13 cellular contexts compared by ENCODE assay signal in the genomic region with DNA sequence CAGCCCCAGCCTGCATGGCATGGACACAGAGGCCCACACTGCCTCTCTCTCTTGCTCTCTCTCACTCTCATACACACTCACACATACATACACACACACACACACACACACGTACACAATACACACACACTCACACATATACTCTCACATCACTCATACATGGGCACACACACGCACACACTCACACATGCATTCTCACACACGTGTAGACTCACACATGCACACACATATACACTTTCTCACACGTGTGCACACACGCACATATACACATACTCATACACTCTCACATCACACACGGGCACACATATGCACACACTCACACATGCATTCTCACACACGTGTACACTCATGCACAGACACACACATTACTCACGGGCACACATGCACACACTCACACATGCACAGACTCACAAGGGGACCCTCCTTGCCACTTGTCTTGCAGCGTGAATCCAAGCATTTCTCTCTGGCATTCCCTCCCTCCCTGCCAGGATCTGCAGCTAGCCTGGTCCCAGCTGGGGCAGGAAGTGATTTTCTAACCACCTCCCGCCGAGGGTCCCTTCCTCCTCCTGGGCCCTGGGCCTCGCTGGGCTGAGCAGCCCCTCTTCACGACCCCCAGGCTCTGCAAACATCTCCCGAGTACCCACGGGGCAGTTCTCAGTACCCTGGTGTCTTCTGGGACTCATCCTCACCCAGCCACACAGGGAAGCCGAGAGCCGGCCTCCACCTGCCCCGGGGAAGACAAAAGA. TPM values are rescaled to one million over a fixed set of nuclear protein-coding genes. Genes with fewer than 3 reads are reported as not detected.
DNase-seq lines count a peak whose midpoint lies in the region; ATAC-seq and TF ChIP-seq lines count a peak whose summit lies in the region.
"Had no signal": no experiment of that assay in that cellular context is flagged by ENCODE, and none has a peak within 500 bp of the region (broad histone marks: within the 10 kb centered on the region; RNA-seq: fewer than 3 reads in every experiment).

No MANE protein-coding gene starts in this region.

- H3K4me1 Mint-ChIP-seq in WTC11 (peaks cover 4% of the 10 kb centered on the region), glutamatergic neuron (ENCODE audit: low read depth, unreplicated experiment) (peaks cover 2% of the 10 kb centered on the region)
- H3K4me1 Mint-ChIP-seq in stimulated activated effector memory CD8-positive, alpha-beta T cell treated with anti-CD3 and anti-CD28 coated beads, Interleukin-12 subunit alpha, Interleukin-12 subunit beta, amount 100 ng/mL, for 72 hours, result peaks cover 24% of the 10 kb centered on the region

- H3K36me3 Mint-ChIP-seq in WTC11 (peaks cover 6% of the 10 kb centered on the region), glutamatergic neuron (ENCODE audit: unreplicated experiment) (peaks cover 8% of the 10 kb centered on the region)
- H3K36me3 Mint-ChIP-seq in stimulated activated effector memory CD8-positive, alpha-beta T cell treated with anti-CD3 and anti-CD28 coated beads, Interleukin-12 subunit alpha, Interleukin-12 subunit beta, amount 100 ng/mL, for 72 hours, result peaks cover 100% of the 10 kb centered on the region

- H3K27ac Mint-ChIP-seq in WTC11, result peak overlapping the region; percentile 28; the same call in 1 of the 2 replicates
- H3K27ac Mint-ChIP-seq in glutamatergic neuron (ENCODE audit: unreplicated experiment), result no peak overlapping the region
- peak overlapping the region; percentile 4 for H3K27ac Mint-ChIP-seq in stimulated activated effector memory CD8-positive, alpha-beta T cell treated with anti-CD3 and anti-CD28 coated beads, Interleukin-12 subunit alpha, Interleukin-12 subunit beta, amount 100 ng/mL, for 72 hours
- H3K27ac Mint-ChIP-seq: activated T-cell treated with anti-CD3 and anti-CD28 coated beads, Interleukin-2, amount 50 U/mL, for 72 hours had no signal

- peaks cover 6% of the 10 kb centered on the region for H3K9me3 Mint-ChIP-seq in WTC11
- no peaks in the 10 kb centered on the region for H3K9me3 Mint-ChIP-seq in glutamatergic neuron (ENCODE audit: unreplicated experiment)
- no peaks in the 10 kb centered on the region for H3K9me3 Mint-ChIP-seq in stimulated activated effector memory CD8-positive, alpha-beta T cell treated with anti-CD3 and anti-CD28 coated beads, Interleukin-12 subunit alpha, Interleukin-12 subunit beta, amount 100 ng/mL, for 72 hours
- H3K9me3 Mint-ChIP-seq: activated T-cell treated with anti-CD3 and anti-CD28 coated beads, Interleukin-2, amount 50 U/mL, for 72 hours had no signal

- ATAC-seq in WTC11 (no peak), HG02763 (IDR thresholded peaks at IDR 0.05; ENCODE audit: unreplicated experiment) (no peak)
- ATAC-seq in stimulated activated effector memory CD8-positive, alpha-beta T cell treated with anti-CD3 and anti-CD28 coated beads, Interleukin-12 subunit alpha, Interleukin-12 subunit beta, amount 100 ng/mL, for 72 hours, result no peak
- ATAC-seq: HCT116 had no signal

- TF ChIP-seq CTCF in WTC11 (IDR thresholded peaks at IDR 0.05) (no peak), glutamatergic neuron (IDR thresholded peaks at IDR 0.05; ENCODE audit: partially characterized antibody, unreplicated experiment) (no peak), GM10266 (IDR thresholded peaks at IDR 0.05; ENCODE audit: control insufficient read depth, insufficient read depth, low read depth, missing control alignments) (no peak), GM10248 (IDR thresholded peaks at IDR 0.05; ENCODE audit: control extremely low read depth, extremely low read depth, low read depth, missing control alignments) (no peak)

- H3K4me3 Mint-ChIP-seq in WTC11 (no peak overlapping the region), glutamatergic neuron (ENCODE audit: unreplicated experiment) (no peak overlapping the region)
- no peak overlapping the region for H3K4me3 Mint-ChIP-seq in stimulated activated effector memory CD8-positive, alpha-beta T cell treated with anti-CD3 and anti-CD28 coated beads, Interleukin-12 subunit alpha, Interleukin-12 subunit beta, amount 100 ng/mL, for 72 hours
- H3K4me3 Mint-ChIP-seq: activated T-cell treated with anti-CD3 and anti-CD28 coated beads, Interleukin-2, amount 50 U/mL, for 72 hours had no signal

- peak; percentile 15 for DNase-seq in activated T-cell treated with anti-CD3 and anti-CD28 coated beads, Interleukin-2, amount 50 U/mL, for 1 hour
- DNase-seq in activated T-cell treated with anti-CD3 and anti-CD28 coated beads, Interleukin-2, amount 50 U/mL, for 48 hours, result no peak
- DNase-seq in WTC11 (ENCODE audit: low spot score), result no peak
- peak; percentile 9 for DNase-seq in glutamatergic neuron
- no peak for DNase-seq in stimulated activated effector memory CD8-positive, alpha-beta T cell treated with anti-CD3 and anti-CD28 coated beads, Interleukin-12 subunit alpha, Interleukin-12 subunit beta, amount 100 ng/mL, for 72 hours (ENCODE audit: low spot score in 2 of 2)
- DNase-seq in GM10266 (ENCODE audit: extremely low spot score), result no peak
- no peak for DNase-seq in GM10248 (ENCODE audit: extremely low spot score)
- DNase-seq: activated T-cell treated with anti-CD3 and anti-CD28 coated beads, Interleukin-2, amount 50 U/mL, for 72 hours; NCI-H1436; NCI-H446; stimulated activated CD4-positive, alpha-beta T cell treated with anti-CD3 and anti-CD28 coated beads, Interleukin-4, amount 100 ng/mL, for 1 hour had no signal

- H3K27me3 Mint-ChIP-seq in WTC11 (ENCODE audit: low read depth) (no peaks in the 10 kb centered on the region), glutamatergic neuron (ENCODE audit: unreplicated experiment) (peaks cover 5% of the 10 kb centered on the region)

- CTCF ChIA-PET in WTC11 (lab: Charles Lee), result interaction anchor here (0.8 to 1.4 kb wide), 3 partner anchors 11 to 260 kb away, joined by 3 to 4 read pairs (median 4); no protein-coding TSS in a partner anchor
- CTCF ChIA-PET in GM10248 (lab: Yijun Ruan, JAX), result interaction anchor here (1.0 to 1.4 kb wide), 3 partner anchors 10 to 12 kb away, joined by 4 to 7 read pairs (median 5); no protein-coding TSS in a partner anchor

- POLR2A ChIA-PET in WTC11 (lab: Charles Lee) (interaction anchor here (0.6 kb wide), 1 partner anchor 262 kb away, joined by 6 read pairs; no protein-coding TSS in a partner anchor), GM10248 (lab: Yijun Ruan, JAX) (no interaction called here)

TF ChIP-seq in WTC11, 78 proteins besides CTCF, POLR2A, EP300 and RAD21 (continues in another document):
- TF ChIP-seq TEAD4 (CRISPR knock-in tag; IDR thresholded peaks at IDR 0.05), result no peak
- TF ChIP-seq, protein P1, sequence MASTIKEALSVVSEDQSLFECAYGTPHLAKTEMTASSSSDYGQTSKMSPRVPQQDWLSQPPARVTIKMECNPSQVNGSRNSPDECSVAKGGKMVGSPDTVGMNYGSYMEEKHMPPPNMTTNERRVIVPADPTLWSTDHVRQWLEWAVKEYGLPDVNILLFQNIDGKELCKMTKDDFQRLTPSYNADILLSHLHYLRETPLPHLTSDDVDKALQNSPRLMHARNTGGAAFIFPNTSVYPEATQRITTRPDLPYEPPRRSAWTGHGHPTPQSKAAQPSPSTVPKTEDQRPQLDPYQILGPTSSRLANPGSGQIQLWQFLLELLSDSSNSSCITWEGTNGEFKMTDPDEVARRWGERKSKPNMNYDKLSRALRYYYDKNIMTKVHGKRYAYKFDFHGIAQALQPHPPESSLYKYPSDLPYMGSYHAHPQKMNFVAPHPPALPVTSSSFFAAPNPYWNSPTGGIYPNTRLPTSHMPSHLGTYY (CRISPR knock-in tag; IDR thresholded peaks at IDR 0.05), result no peak
- TF ChIP-seq, protein P2, sequence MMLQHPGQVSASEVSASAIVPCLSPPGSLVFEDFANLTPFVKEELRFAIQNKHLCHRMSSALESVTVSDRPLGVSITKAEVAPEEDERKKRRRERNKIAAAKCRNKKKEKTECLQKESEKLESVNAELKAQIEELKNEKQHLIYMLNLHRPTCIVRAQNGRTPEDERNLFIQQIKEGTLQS (CRISPR knock-in tag; conservative IDR thresholded peaks at IDR 0.05), result no peak
- no peak for TF ChIP-seq TP53 (CRISPR knock-in tag; IDR thresholded peaks at IDR 0.05)
- TF ChIP-seq NR2C2 (CRISPR knock-in tag; IDR thresholded peaks at IDR 0.05), result no peak
- TF ChIP-seq GRHL2 (CRISPR knock-in tag; IDR thresholded peaks at IDR 0.05; ENCODE audit: insufficient replicate concordance, severe bottlenecking), result no peak
- TF ChIP-seq RELA (CRISPR knock-in tag; IDR thresholded peaks at IDR 0.05; ENCODE audit: borderline replicate concordance), result no peak
- TF ChIP-seq, protein P3, sequence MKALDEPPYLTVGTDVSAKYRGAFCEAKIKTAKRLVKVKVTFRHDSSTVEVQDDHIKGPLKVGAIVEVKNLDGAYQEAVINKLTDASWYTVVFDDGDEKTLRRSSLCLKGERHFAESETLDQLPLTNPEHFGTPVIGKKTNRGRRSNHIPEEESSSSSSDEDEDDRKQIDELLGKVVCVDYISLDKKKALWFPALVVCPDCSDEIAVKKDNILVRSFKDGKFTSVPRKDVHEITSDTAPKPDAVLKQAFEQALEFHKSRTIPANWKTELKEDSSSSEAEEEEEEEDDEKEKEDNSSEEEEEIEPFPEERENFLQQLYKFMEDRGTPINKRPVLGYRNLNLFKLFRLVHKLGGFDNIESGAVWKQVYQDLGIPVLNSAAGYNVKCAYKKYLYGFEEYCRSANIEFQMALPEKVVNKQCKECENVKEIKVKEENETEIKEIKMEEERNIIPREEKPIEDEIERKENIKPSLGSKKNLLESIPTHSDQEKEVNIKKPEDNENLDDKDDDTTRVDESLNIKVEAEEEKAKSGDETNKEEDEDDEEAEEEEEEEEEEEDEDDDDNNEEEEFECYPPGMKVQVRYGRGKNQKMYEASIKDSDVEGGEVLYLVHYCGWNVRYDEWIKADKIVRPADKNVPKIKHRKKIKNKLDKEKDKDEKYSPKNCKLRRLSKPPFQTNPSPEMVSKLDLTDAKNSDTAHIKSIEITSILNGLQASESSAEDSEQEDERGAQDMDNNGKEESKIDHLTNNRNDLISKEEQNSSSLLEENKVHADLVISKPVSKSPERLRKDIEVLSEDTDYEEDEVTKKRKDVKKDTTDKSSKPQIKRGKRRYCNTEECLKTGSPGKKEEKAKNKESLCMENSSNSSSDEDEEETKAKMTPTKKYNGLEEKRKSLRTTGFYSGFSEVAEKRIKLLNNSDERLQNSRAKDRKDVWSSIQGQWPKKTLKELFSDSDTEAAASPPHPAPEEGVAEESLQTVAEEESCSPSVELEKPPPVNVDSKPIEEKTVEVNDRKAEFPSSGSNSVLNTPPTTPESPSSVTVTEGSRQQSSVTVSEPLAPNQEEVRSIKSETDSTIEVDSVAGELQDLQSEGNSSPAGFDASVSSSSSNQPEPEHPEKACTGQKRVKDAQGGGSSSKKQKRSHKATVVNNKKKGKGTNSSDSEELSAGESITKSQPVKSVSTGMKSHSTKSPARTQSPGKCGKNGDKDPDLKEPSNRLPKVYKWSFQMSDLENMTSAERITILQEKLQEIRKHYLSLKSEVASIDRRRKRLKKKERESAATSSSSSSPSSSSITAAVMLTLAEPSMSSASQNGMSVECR (CRISPR knock-in tag; IDR thresholded peaks at IDR 0.05; ENCODE audit: borderline replicate concordance), result no peak
- TF ChIP-seq JAZF1 (CRISPR knock-in tag; IDR thresholded peaks at IDR 0.05), result no peak
- no peak for TF ChIP-seq FOXJ3 (CRISPR knock-in tag; IDR thresholded peaks at IDR 0.05; ENCODE audit: borderline replicate concordance)

RNA-seq across cellular contexts. Expression of a gene that starts 37.5 kb away (rescaled TPM):
- total RNA-seq in WTC11 (2021), result 0.27 to 0.70 TPM (median 0.32 TPM) in 3 replicates
- total RNA-seq in glutamatergic neuron (ENCODE audit: unreplicated experiment), result 0.86 TPM

Comparison
In these comparisons a context has a peak if more than half of its experiments do, and no peak if none do; other contexts are left out.
1. DNase-seq: peak in activated T-cell treated with anti-CD3 and anti-CD28 coated beads, Interleukin-2, amount 50 U/mL, for 1 hour (single experiment) and glutamatergic neuron (single experiment); none in activated T-cell treated with anti-CD3 and anti-CD28 coated beads, Interleukin-2, amount 50 U/mL, for 48 hours (0 of 2), WTC11 (single experiment), stimulated activated effector memory CD8-positive, alpha-beta T cell treated with anti-CD3 and anti-CD28 coated beads, Interleukin-12 subunit alpha, Interleukin-12 subunit beta, amount 100 ng/mL, for 72 hours (0 of 2), GM10266 (single experiment) and GM10248 (single experiment).